8 cellular contexts compared by ENCODE assay signal in genomic region chr12:62602445-62603060, GRCh38.
A peak's percentile ranks its signal among the peaks of the same experiment; 100 is the strongest.
DNase-seq lines count a peak whose midpoint lies in the region; ATAC-seq and TF ChIP-seq lines count a peak whose summit lies in the region.

No MANE protein-coding gene starts in this region.

- H3K4me1 Mint-ChIP-seq in CD4-positive, CD25-positive, alpha-beta regulatory T cell = peaks cover 0 to 50% (median 36%) of the 10 kb centered on the region in 4 donors
- H3K4me1 Mint-ChIP-seq in activated CD4-positive, alpha-beta memory T cell treated with anti-CD3 and anti-CD28 coated beads, Interleukin-2, amount 10 ng/mL, durations not matched to agents 7 days and 5 days = peaks cover 36% of the 10 kb centered on the region

- ATAC-seq in CD4-positive, CD25-positive, alpha-beta regulatory T cell (ENCODE audit: low read depth in 2 of 2) = peak; percentile 64 to 66
- ATAC-seq in GM19452 (IDR thresholded peaks at IDR 0.05; ENCODE audit: unreplicated experiment) = peak; percentile 67
- ATAC-seq in HG03575 (IDR thresholded peaks at IDR 0.05; ENCODE audit: extremely low read depth, insufficient number of reproducible peaks, low FRiP score, unreplicated experiment) = peak; percentile 45
- peak; percentile 81 for ATAC-seq in lung (ENCODE audit: insufficient read depth, low FRiP score)

- peak; percentile 79 to 95 (median 86) for DNase-seq in CD4-positive, CD25-positive, alpha-beta regulatory T cell
- peak; percentile 93 for DNase-seq in NCI-H82 (lab: John Stamatoyannopoulos, UW)
- DNase-seq in activated CD4-positive, alpha-beta memory T cell treated with anti-CD3 and anti-CD28 coated beads, Interleukin-2, amount 10 ng/mL, durations not matched to agents 7 days and 5 days = peak; percentile 88
- peak; percentile 97 for DNase-seq in ecto neural progenitor cell (ENCODE audit: low spot score)
- peak; percentile 91 for DNase-seq in lung (ENCODE audit: low spot score)
- DNase-seq in stimulated activated CD4-positive, alpha-beta T cell treated with anti-CD3 and anti-CD28 coated beads, TNF-alpha, amount 100 ng/mL, for 24 hours (ENCODE audit: low read depth in 3 of 3) = peak; percentile 74 to 85 (median 75)

- H3K27ac ChIP-seq in CD4-positive, CD25-positive, alpha-beta regulatory T cell (ENCODE audit: insufficient read depth, low read length, poor library complexity, severe bottlenecking) = peak overlapping the region; percentile 100
- peak overlapping the region; percentile 95 to 100 for H3K27ac ChIP-seq in lung (ENCODE audit: low read depth in 1 of 2, low read length in 1 of 2)

- peak overlapping the region; percentile 85 to 99 (median 97) for H3K4me3 Mint-ChIP-seq in CD4-positive, CD25-positive, alpha-beta regulatory T cell
- H3K4me3 Mint-ChIP-seq in activated CD4-positive, alpha-beta memory T cell treated with anti-CD3 and anti-CD28 coated beads, Interleukin-2, amount 10 ng/mL, durations not matched to agents 7 days and 5 days = peak overlapping the region; percentile 90

- no peaks in the 10 kb centered on the region for H3K36me3 Mint-ChIP-seq in CD4-positive, CD25-positive, alpha-beta regulatory T cell
- peaks cover 18% of the 10 kb centered on the region for H3K36me3 Mint-ChIP-seq in activated CD4-positive, alpha-beta memory T cell treated with anti-CD3 and anti-CD28 coated beads, Interleukin-2, amount 10 ng/mL, durations not matched to agents 7 days and 5 days (ENCODE audit: low read depth)

- no peaks in the 10 kb centered on the region for H3K9me3 ChIP-seq in CD4-positive, CD25-positive, alpha-beta regulatory T cell (ENCODE audit: control insufficient read depth in 2 of 2, low read length in 2 of 2)
- no peaks in the 10 kb centered on the region for H3K9me3 ChIP-seq in lung (ENCODE audit: control insufficient read depth in 2 of 2, insufficient read depth in 1 of 2, low read length in 1 of 2)

- H3K27me3 Mint-ChIP-seq in CD4-positive, CD25-positive, alpha-beta regulatory T cell = peaks cover 5% of the 10 kb centered on the region
- H3K27me3 Mint-ChIP-seq in activated CD4-positive, alpha-beta memory T cell treated with anti-CD3 and anti-CD28 coated beads, Interleukin-2, amount 10 ng/mL, durations not matched to agents 7 days and 5 days = no peaks in the 10 kb centered on the region

- CTCF ChIA-PET in activated CD4-positive, alpha-beta memory T cell treated with anti-CD3 and anti-CD28 coated beads, Interleukin-2, amount 10 ng/mL, durations not matched to agents 7 days and 5 days (lab: Charles Lee) = interaction anchor here (0.6 to 4.3 kb wide), 8 partner anchors 10 to 196 kb away, joined by 3 to 30 read pairs (median 6); partner anchors contain the start of gene MON2

- TF ChIP-seq CTCF in lung (IDR thresholded peaks at IDR 0.05; ENCODE audit: control extremely low read depth, extremely low read depth) = no peak

- H3K9me3 Mint-ChIP-seq in CD4-positive, CD25-positive, alpha-beta regulatory T cell = no peaks in the 10 kb centered on the region
- H3K9me3 Mint-ChIP-seq in activated CD4-positive, alpha-beta memory T cell treated with anti-CD3 and anti-CD28 coated beads, Interleukin-2, amount 10 ng/mL, durations not matched to agents 7 days and 5 days = no peaks in the 10 kb centered on the region

- H3K4me1 ChIP-seq in CD4-positive, CD25-positive, alpha-beta regulatory T cell (ENCODE audit: control insufficient read depth, insufficient read depth, low read length, poor library complexity, severe bottlenecking) = peaks cover 37% of the 10 kb centered on the region
- H3K4me1 ChIP-seq in lung (ENCODE audit: control insufficient read depth in 2 of 2, insufficient read depth in 2 of 2, low read length in 2 of 2) = peaks cover 0 to 8% of the 10 kb centered on the region in 2 donors

- peak overlapping the region; percentile 99 for H3K27ac Mint-ChIP-seq in CD4-positive, CD25-positive, alpha-beta regulatory T cell
- H3K27ac Mint-ChIP-seq in activated CD4-positive, alpha-beta memory T cell treated with anti-CD3 and anti-CD28 coated beads, Interleukin-2, amount 10 ng/mL, durations not matched to agents 7 days and 5 days = peak overlapping the region; percentile 97

- no peaks in the 10 kb centered on the region for H3K27me3 ChIP-seq in CD4-positive, CD25-positive, alpha-beta regulatory T cell (ENCODE audit: control insufficient read depth, insufficient read depth, low read length)
- H3K27me3 ChIP-seq in lung (ENCODE audit: control insufficient read depth, insufficient read depth) = no peaks in the 10 kb centered on the region

- no peaks in the 10 kb centered on the region for H3K36me3 ChIP-seq in CD4-positive, CD25-positive, alpha-beta regulatory T cell (ENCODE audit: control insufficient read depth, insufficient read depth, low read length)
- no peaks in the 10 kb centered on the region for H3K36me3 ChIP-seq in lung (ENCODE audit: control insufficient read depth in 2 of 2, insufficient read depth in 2 of 2, low read length in 2 of 2)

- peak overlapping the region; percentile 82 for H3K4me3 ChIP-seq in CD4-positive, CD25-positive, alpha-beta regulatory T cell (ENCODE audit: low read depth, low read length)
- H3K4me3 ChIP-seq in lung = peak overlapping the region; percentile 85

- POLR2A ChIA-PET in activated CD4-positive, alpha-beta memory T cell treated with anti-CD3 and anti-CD28 coated beads, Interleukin-2, amount 10 ng/mL, durations not matched to agents 7 days and 5 days (lab: Charles Lee) = interaction anchor here (0.7 to 3.6 kb wide), 25 partner anchors 10 to 343 kb away, joined by 3 to 40 read pairs (median 5); partner anchors contain the start of genes MON2 and USP15

- WGBS in lung, 2 donors = 0% methylated on average over 56 to 59 of the region's 59 CpGs

Comparison
In these comparisons a context has a peak if more than half of its experiments do, and no peak if none do; other contexts are left out.
1. Peak in every context shown above with its lines: DNase-seq, ATAC-seq, H3K4me3 ChIP-seq and H3K27ac ChIP-seq.